Comparison of ENCODE assay signal across 9 cellular contexts in the genomic region with DNA sequence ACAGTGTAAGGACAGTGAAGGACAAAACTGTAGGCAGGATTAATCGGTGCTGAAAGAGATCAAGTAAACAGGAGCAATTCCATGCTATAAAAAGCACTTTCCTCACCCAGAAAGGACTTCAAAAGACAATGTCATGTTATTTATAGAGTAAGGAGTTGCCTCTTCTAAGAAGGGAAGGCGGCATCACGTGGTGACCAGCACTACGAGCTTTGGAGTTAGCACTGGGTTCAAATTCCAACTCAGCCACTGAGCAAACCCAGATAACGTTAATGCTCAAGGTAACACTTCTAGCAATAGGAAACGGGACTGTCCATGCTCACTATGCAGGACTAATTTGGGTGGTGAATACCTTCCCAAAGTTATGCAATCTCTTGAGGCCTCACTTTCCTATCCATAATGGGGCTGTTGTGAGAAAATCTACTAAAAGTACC. TPM values are rescaled to one million over a fixed set of nuclear protein-coding genes. Genes with fewer than 3 reads are reported as not detected.
DNase-seq lines count a peak whose midpoint lies in the region; ATAC-seq, FAIRE-seq and TF ChIP-seq lines count a peak whose summit lies in the region.
"Had no signal": no experiment of that assay in that cellular context is flagged by ENCODE, and none has a peak within 500 bp of the region (broad histone marks: within the 10 kb centered on the region; RNA-seq: fewer than 3 reads in every experiment).

No MANE protein-coding gene starts in this region.

- H3K79me2 ChIP-seq in endothelial cell of umbilical vein (ENCODE audit: control insufficient read depth, insufficient read depth, low read length) (peaks cover 8% of the 10 kb centered on the region), neural cell (replicated peaks; ENCODE audit: insufficient read depth, low read length) (peaks cover 27% of the 10 kb centered on the region)

- TF ChIP-seq RAD21 in neural cell (conservative IDR thresholded peaks at IDR 0.05): no peak

- no peak for TF ChIP-seq CTCF in endothelial cell of umbilical vein (IDR thresholded peaks at IDR 0.05; ENCODE audit: extremely low read depth in 1 of 2, insufficient read depth in 1 of 2, low read depth in 1 of 2, low read length in 2 of 2)
- no peak for TF ChIP-seq CTCF in neural cell (IDR thresholded peaks at IDR 0.05; ENCODE audit: poor library complexity, severe bottlenecking)

- H3K27me3 Mint-ChIP-seq in CD8-positive, alpha-beta memory T cell: peaks cover 26 to 38% of the 10 kb centered on the region in 2 donors

- no peak for DNase-seq in CD8-positive, alpha-beta memory T cell
- peak; percentile 1 for DNase-seq in NCI-H460 (ENCODE audit: extremely low read depth, low read depth)
- DNase-seq in endothelial cell of umbilical vein (ENCODE audit: low read depth, low spot score): no peak
- DNase-seq in ecto neural progenitor cell (ENCODE audit: low spot score): no peak
- DNase-seq in GM12892 (ENCODE audit: insufficient read length): no peak

- H2AFZ ChIP-seq in endothelial cell of umbilical vein (ENCODE audit: low read depth, low read length): peak overlapping the region; percentile 58
- H2AFZ ChIP-seq in neural cell (ENCODE audit: low read depth, low read length): peak overlapping the region; percentile 43

- no peaks in the 10 kb centered on the region for H4K20me1 ChIP-seq in endothelial cell of umbilical vein (replicated peaks; ENCODE audit: control insufficient read depth, extremely low read depth, insufficient read depth, low read length)
- H4K20me1 ChIP-seq in neural cell (ENCODE audit: insufficient read depth): no peaks in the 10 kb centered on the region

- H3K36me3 Mint-ChIP-seq in CD8-positive, alpha-beta memory T cell: peaks cover 0 to 2% (median 0%) of the 10 kb centered on the region in 3 donors

- no peaks in the 10 kb centered on the region for H3K9me2 ChIP-seq in neural cell (ENCODE audit: insufficient read depth, low read length)

- peak overlapping the region in 4 of 7 donors; percentile 80 to 96 (median 87) for H3K4me3 Mint-ChIP-seq in CD8-positive, alpha-beta memory T cell
- H3K4me3 Mint-ChIP-seq: dendritic cell treated with granulocyte-macrophage colony-stimulating factor and Interleukin-4, amounts not matched to agents 40 ng/mL and 50 ng/mL, for 4 days had no signal

- TF ChIP-seq POLR2A in endothelial cell of umbilical vein (IDR thresholded peaks at IDR 0.05; ENCODE audit: low read depth, low read length): no peak
- no peak for TF ChIP-seq POLR2A in GM12892 (IDR thresholded peaks at IDR 0.05; ENCODE audit: low read depth, low read length)

- no TSS peak for BruUV-seq in endothelial cell of umbilical vein (replicated peaks; lab: Mats Ljungman, UMichigan)

- no peak for TF ChIP-seq EP300 in neural cell (conservative IDR thresholded peaks at IDR 0.05; ENCODE audit: poor library complexity, severe bottlenecking)

- POLR2A ChIA-PET in CD8-positive, alpha-beta memory T cell (lab: Charles Lee): no interaction called here
- POLR2A ChIA-PET in endothelial cell of umbilical vein (lab: Charles Lee): no interaction called here

- peak overlapping the region; percentile 1 for H3K9ac ChIP-seq in endothelial cell of umbilical vein (replicated peaks; ENCODE audit: extremely low read depth, insufficient read depth, low read length)
- H3K9ac ChIP-seq in neural cell (ENCODE audit: low read length): peak overlapping the region; percentile 82

- H3K9me3 Mint-ChIP-seq in CD8-positive, alpha-beta memory T cell: no peaks in the 10 kb centered on the region
- H3K9me3 Mint-ChIP-seq: dendritic cell treated with granulocyte-macrophage colony-stimulating factor and Interleukin-4, amounts not matched to agents 40 ng/mL and 50 ng/mL, for 4 days had no signal

- no peaks in the 10 kb centered on the region for H3K36me3 ChIP-seq in CD8-positive, alpha-beta memory T cell (ENCODE audit: insufficient read depth, low read length)
- H3K36me3 ChIP-seq in endothelial cell of umbilical vein (ENCODE audit: control insufficient read depth in 2 of 2, extremely low read depth in 1 of 2, insufficient read depth in 2 of 2, low read length in 2 of 2): no peaks in the 10 kb centered on the region
- no peaks in the 10 kb centered on the region for H3K36me3 ChIP-seq in neural cell (ENCODE audit: insufficient read depth, low read length)

- intact Hi-C loops in endothelial cell of umbilical vein (cut with micrococcal nuclease): loop anchor here (2.0 kb wide), 1 partner anchor 231 kb away; the partner anchor contains the start of gene IFIT5

- H3K9me1 ChIP-seq in endothelial cell of umbilical vein (replicated peaks; ENCODE audit: control insufficient read depth, extremely low read depth, insufficient read depth, low read length): no peaks in the 10 kb centered on the region

- H3K4me1 Mint-ChIP-seq in CD8-positive, alpha-beta memory T cell: peaks cover 8 to 9% (median 8%) of the 10 kb centered on the region in 3 donors

- FAIRE-seq in endothelial cell of umbilical vein (lab: Jason Lieb, UNC) (no peak), GM12892 (lab: Jason Lieb, UNC) (no peak)

- dilution Hi-C loops in endothelial cell of umbilical vein (cut with MboI; ENCODE audit: extremely low pct_ligation_motif_present, low sequenced_read_pairs): no loop called here

- CTCF ChIA-PET in CD8-positive, alpha-beta memory T cell (lab: Charles Lee): interaction anchor here (0.5 kb wide), 1 partner anchor 116 kb away, joined by 4 read pairs; no protein-coding TSS in a partner anchor
- CTCF ChIA-PET in endothelial cell of umbilical vein (lab: Charles Lee): no interaction called here

- H3K27ac Mint-ChIP-seq in CD8-positive, alpha-beta memory T cell: peak overlapping the region in 6 of 8 donors; percentile 28 to 88 (median 59)
- H3K27ac Mint-ChIP-seq: dendritic cell treated with granulocyte-macrophage colony-stimulating factor and Interleukin-4, amounts not matched to agents 40 ng/mL and 50 ng/mL, for 4 days had no signal

- peak overlapping the region; percentile 54 for H3K4me3 ChIP-seq in CD8-positive, alpha-beta memory T cell (ENCODE audit: low read length)
- H3K4me3 ChIP-seq in endothelial cell of umbilical vein (replicated peaks in 1 of 3; ENCODE audit: insufficient read depth in 1 of 3, low read depth in 1 of 3, low read length in 3 of 3): peak overlapping the region in 2 of 3 experiments; percentile 61 to 62
- H3K4me3 ChIP-seq in neural cell (ENCODE audit: low read length): peak overlapping the region; percentile 93

- H3K4me1 ChIP-seq in CD8-positive, alpha-beta memory T cell (ENCODE audit: insufficient read depth, low read length): peaks cover 6% of the 10 kb centered on the region
- peaks cover 12% of the 10 kb centered on the region for H3K4me1 ChIP-seq in endothelial cell of umbilical vein (ENCODE audit: control insufficient read depth, extremely low read depth, insufficient read depth, low read length)

- no peaks in the 10 kb centered on the region for H3K9me3 ChIP-seq in CD8-positive, alpha-beta memory T cell (ENCODE audit: low read length)
- H3K9me3 ChIP-seq in endothelial cell of umbilical vein (replicated peaks; ENCODE audit: control insufficient read depth, insufficient read depth, low read length) (no peaks in the 10 kb centered on the region), neural cell (ENCODE audit: low read length) (no peaks in the 10 kb centered on the region)

- peak overlapping the region; percentile 39 for H3K27ac ChIP-seq in CD8-positive, alpha-beta memory T cell (ENCODE audit: low read depth, low read length)
- no peak overlapping the region for H3K27ac ChIP-seq in endothelial cell of umbilical vein (ENCODE audit: insufficient read depth, low read depth, low read length)
- no peak overlapping the region for H3K27ac ChIP-seq in neural cell (ENCODE audit: low read length)

- H3K27me3 ChIP-seq in CD8-positive, alpha-beta memory T cell (ENCODE audit: insufficient read depth, low read length, poor library complexity, severe bottlenecking): no peaks in the 10 kb centered on the region
- H3K27me3 ChIP-seq in endothelial cell of umbilical vein (ENCODE audit: control insufficient read depth in 2 of 2, insufficient read depth in 2 of 2, low read length in 2 of 2) (peaks cover 0 to 3% of the 10 kb centered on the region in 2 experiments), neural cell (ENCODE audit: insufficient read depth, low read depth, low read length) (no peaks in the 10 kb centered on the region)

- ATAC-seq in GM19395 (IDR thresholded peaks at IDR 0.05; ENCODE audit: unreplicated experiment) (no peak), HG03571 (IDR thresholded peaks at IDR 0.05; ENCODE audit: unreplicated experiment) (no peak)

- H3F3A ChIP-seq in neural cell (ENCODE audit: insufficient read depth, low read length, poor library complexity, severe bottlenecking): no peaks in the 10 kb centered on the region

- H3K4me2 ChIP-seq in endothelial cell of umbilical vein (ENCODE audit: insufficient read depth, low read length) (peak overlapping the region; percentile 87), neural cell (ENCODE audit: low read length) (peak overlapping the region; percentile 71)

RNA-seq across cellular contexts. Expression of gene PANK1, which starts 0.7 kb away (rescaled TPM):
- total RNA-seq in CD8-positive, alpha-beta memory T cell: 1 to 10 TPM; 3.7 to 4.9 TPM
- polyA plus RNA-seq in CD8-positive, alpha-beta memory T cell: 0.16 TPM
- 11.2 and 12.4 TPM in 2 replicates for total RNA-seq in NCI-H460 (2014; rRNA removed; shearing (Covaris generic))
- 5.5 and 12.4 TPM in 2 replicates for polyA plus RNA-seq in NCI-H460 (2014; cell fraction: nucleus; rRNA removed)
- 6.3 and 6.9 TPM in 2 replicates for total RNA-seq in endothelial cell of umbilical vein
- 1.6 and 2.0 TPM in 2 replicates for polyA plus RNA-seq in endothelial cell of umbilical vein
- 2.6 and 2.7 TPM in 2 replicates for polyA plus RNA-seq in endothelial cell of umbilical vein (2011; cell fraction: cytosol; rRNA removed)
- polyA plus RNA-seq in endothelial cell of umbilical vein (2011; cell fraction: nucleus; rRNA removed): 1.3 and 2.9 TPM in 2 replicates
- polyA plus RNA-seq in endothelial cell of umbilical vein (2012): 2.0 and 2.5 TPM in 2 replicates
- polyA minus RNA-seq in endothelial cell of umbilical vein: 6.2 and 6.9 TPM in 2 replicates
- polyA minus RNA-seq in endothelial cell of umbilical vein (2011; cell fraction: cytosol; rRNA and poly(A)+ RNA removed): 6.3 TPM
- 2.4 and 3.5 TPM in 2 replicates for polyA minus RNA-seq in endothelial cell of umbilical vein (2011; cell fraction: nucleus; rRNA and poly(A)+ RNA removed)
- polyA plus RNA-seq in neural cell: 15.4 and 30.5 TPM in 2 replicates
- 33.1 and 40.2 TPM in 2 replicates for polyA minus RNA-seq in neural cell
- 2.9 TPM for polyA plus RNA-seq in GM12892 (2012; ENCODE audit: missing spikeins)

RNA-seq across cellular contexts. Expression of gene KIF20B, which starts 55.6 kb away (rescaled TPM):
- 10 to 100 TPM; 39.9 to 40.4 TPM for total RNA-seq in CD8-positive, alpha-beta memory T cell
- polyA plus RNA-seq in CD8-positive, alpha-beta memory T cell: 23.8 TPM
- 25.9 and 30.3 TPM in 2 replicates for total RNA-seq in NCI-H460 (2014; rRNA removed; shearing (Covaris generic))
- 13.7 and 18.0 TPM in 2 replicates for polyA plus RNA-seq in NCI-H460 (2014; cell fraction: nucleus; rRNA removed)
- total RNA-seq in endothelial cell of umbilical vein: 34.9 and 39.7 TPM in 2 replicates
- polyA plus RNA-seq in endothelial cell of umbilical vein (1.5 and 2.6 TPM in 2 replicates), neural cell (2.4 and 3.9 TPM in 2 replicates)
- polyA plus RNA-seq in endothelial cell of umbilical vein (2011; cell fraction: cytosol; rRNA removed): 3.0 and 3.5 TPM in 2 replicates
- 8.3 and 9.5 TPM in 2 replicates for polyA plus RNA-seq in endothelial cell of umbilical vein (2011; cell fraction: nucleus; rRNA removed)
- 7.5 and 17.8 TPM in 2 replicates for polyA plus RNA-seq in endothelial cell of umbilical vein (2012)
- polyA minus RNA-seq in endothelial cell of umbilical vein (4.5 and 6.6 TPM in 2 replicates), neural cell (6.6 and 8.7 TPM in 2 replicates)
- polyA minus RNA-seq in endothelial cell of umbilical vein (2011; cell fraction: cytosol; rRNA and poly(A)+ RNA removed): 11.6 TPM
- 6.4 and 14.6 TPM in 2 replicates for polyA minus RNA-seq in endothelial cell of umbilical vein (2011; cell fraction: nucleus; rRNA and poly(A)+ RNA removed)
- polyA plus RNA-seq in GM12892 (2012; ENCODE audit: missing spikeins): 12.9 TPM
